Comparison of ENCODE assay signal across 8 cellular contexts in genomic region chr10:124650820-124651401, GRCh38.
DNase-seq lines count a peak whose midpoint lies in the region; ATAC-seq lines count a peak whose summit lies in the region.

No MANE protein-coding gene starts in this region.

- H3K27ac ChIP-seq in cingulate gyrus (ENCODE audit: low read depth, low read length), result peak overlapping the region; percentile 50

- ATAC-seq in GM18511 (IDR thresholded peaks at IDR 0.05; ENCODE audit: unreplicated experiment) (peak; percentile 46), HG03469 (IDR thresholded peaks at IDR 0.05; ENCODE audit: unreplicated experiment) (no peak), GM19467 (IDR thresholded peaks at IDR 0.05; ENCODE audit: unreplicated experiment) (no peak), HG03196 (IDR thresholded peaks at IDR 0.05; ENCODE audit: unreplicated experiment) (no peak), HG03097 (IDR thresholded peaks at IDR 0.05; ENCODE audit: low FRiP score, unreplicated experiment) (no peak)

- DNase-seq in activated CD4-positive, CD25-positive, alpha-beta regulatory T cell treated with anti-CD3 and anti-CD28 coated beads, Interleukin-2, amount 50 U/mL, for 16 hours (ENCODE audit: low read depth, low spot score), result peak; percentile 55
- peak; percentile 39 to 55 for DNase-seq in stimulated activated CD4-positive, alpha-beta T cell treated with anti-CD3 and anti-CD28 coated beads, Interleukin-4, amount 100 ng/mL, for 4 hours
